In the genomic region with DNA sequence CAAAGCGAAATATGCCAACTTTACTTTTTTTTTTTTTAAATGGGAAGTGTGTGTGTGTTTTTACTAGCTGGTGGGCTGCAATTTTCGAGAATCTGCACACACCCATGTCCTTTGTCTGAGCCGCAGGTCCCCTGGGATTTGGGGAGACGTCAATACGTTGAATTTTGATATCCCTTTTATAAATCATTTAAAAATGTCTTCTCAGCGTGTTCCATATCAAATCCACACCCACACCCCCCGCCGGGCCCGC, we compare ENCODE assay signal across 8 cellular contexts. TPM values are rescaled to one million over a fixed set of nuclear protein-coding genes. Genes with fewer than 3 reads are reported as not detected.
DNase-seq lines count a peak whose midpoint lies in the region; ATAC-seq and TF ChIP-seq lines count a peak whose summit lies in the region.

No MANE protein-coding gene starts in this region.

- H3K9me3 ChIP-seq in HAP-1 (peaks cover 8% of the 10 kb centered on the region), iPS-20b (ENCODE audit: insufficient read depth, low read depth, low read length) (0 out of 2 replicates have a peak, but pooled peaks cover 3% of the 10 kb centered on the region), suprapubic skin (no peaks in the 10 kb centered on the region)

- H3K4me1 Mint-ChIP-seq in activated naive CD8-positive, alpha-beta T cell treated with anti-CD3 and anti-CD28 coated beads, Interleukin-2, amount 10 ng/mL, durations not matched to agents 7 days and 5 days, result peaks cover 21% of the 10 kb centered on the region

- no peak for ATAC-seq in activated naive CD8-positive, alpha-beta T cell treated with anti-CD3 and anti-CD28 coated beads, Interleukin-2, amount 10 ng/mL, durations not matched to agents 7 days and 5 days (ENCODE audit: low read depth)
- no peak for ATAC-seq in HG03196 (IDR thresholded peaks at IDR 0.05; ENCODE audit: unreplicated experiment)

- POLR2A ChIA-PET in activated naive CD8-positive, alpha-beta T cell treated with anti-CD3 and anti-CD28 coated beads, Interleukin-2, amount 10 ng/mL, durations not matched to agents 7 days and 5 days (lab: Charles Lee), result interaction anchor here (0.9 to 3.1 kb wide), 3 partner anchors 19 to 236 kb away, joined by 3 to 33 read pairs (median 9); partner anchors contain the start of gene LUC7L2

- peaks cover 2% of the 10 kb centered on the region for H3K27me3 Mint-ChIP-seq in activated naive CD8-positive, alpha-beta T cell treated with anti-CD3 and anti-CD28 coated beads, Interleukin-2, amount 10 ng/mL, durations not matched to agents 7 days and 5 days

- in situ Hi-C loops in HAP-1 (cut with MboI; ENCODE audit: low sequenced_read_pairs), result no loop called here

- WGBS in suprapubic skin, result under 1% methylated on average over 9 of the region's 9 CpGs

- H3K27ac Mint-ChIP-seq in activated naive CD8-positive, alpha-beta T cell treated with anti-CD3 and anti-CD28 coated beads, Interleukin-2, amount 10 ng/mL, durations not matched to agents 7 days and 5 days, result peak overlapping the region; percentile 99

- TF ChIP-seq POLR2A in suprapubic skin (IDR thresholded peaks at IDR 0.05), result no peak

- no peaks in the 10 kb centered on the region for H3K27me3 ChIP-seq in HAP-1 (ENCODE audit: low read depth)
- H3K27me3 ChIP-seq in iPS-20b (ENCODE audit: insufficient read depth, low read length), result no peaks in the 10 kb centered on the region
- no peaks in the 10 kb centered on the region for H3K27me3 ChIP-seq in suprapubic skin

- intact Hi-C loops in head of caudate nucleus (cut with DNase I), result loop anchor here (1.0 to 5.0 kb wide), 4 partner anchors 20 to 208 kb away; partner anchors contain the start of gene UBN2

- H3K4me3 Mint-ChIP-seq in activated naive CD8-positive, alpha-beta T cell treated with anti-CD3 and anti-CD28 coated beads, Interleukin-2, amount 10 ng/mL, durations not matched to agents 7 days and 5 days, result peak overlapping the region; percentile 90

- peak in 1 of 2 experiments; percentile 77 for DNase-seq in HAP-1 (ENCODE audit: low spot score in 2 of 2)
- no peak for DNase-seq in activated naive CD8-positive, alpha-beta T cell treated with anti-CD3 and anti-CD28 coated beads, Interleukin-2, amount 10 ng/mL, durations not matched to agents 7 days and 5 days
- peak; percentile 91 to 93 for DNase-seq in suprapubic skin (ENCODE audit: low spot score in 2 of 2)
- no peak for DNase-seq in SW 1271 (lab: John Stamatoyannopoulos, UW)
- DNase-seq in head of caudate nucleus, result no peak

- H3K36me3 ChIP-seq in HAP-1 (replicated peaks) (0 out of 2 replicates have a peak, but pooled peaks cover 2% of the 10 kb centered on the region), iPS-20b (ENCODE audit: insufficient read depth, low read depth, low read length) (peaks cover 10% of the 10 kb centered on the region), suprapubic skin (no peaks in the 10 kb centered on the region)

- H3K9me3 Mint-ChIP-seq in activated naive CD8-positive, alpha-beta T cell treated with anti-CD3 and anti-CD28 coated beads, Interleukin-2, amount 10 ng/mL, durations not matched to agents 7 days and 5 days, result peaks cover 7% of the 10 kb centered on the region

- H3K36me3 Mint-ChIP-seq in activated naive CD8-positive, alpha-beta T cell treated with anti-CD3 and anti-CD28 coated beads, Interleukin-2, amount 10 ng/mL, durations not matched to agents 7 days and 5 days, result peaks cover 9% of the 10 kb centered on the region

- TF ChIP-seq CTCF in 22Rv1 (IDR thresholded peaks at IDR 0.05) (no peak), suprapubic skin (IDR thresholded peaks at IDR 0.05) (no peak)

- H3K4me1 ChIP-seq in HAP-1, result peaks cover 7% of the 10 kb centered on the region; the same call in 1 of the 2 replicates
- no peaks in the 10 kb centered on the region for H3K4me1 ChIP-seq in iPS-20b (ENCODE audit: insufficient read depth, low read length)
- peaks cover 12% of the 10 kb centered on the region for H3K4me1 ChIP-seq in suprapubic skin

- peak overlapping the region; percentile 69 for H3K4me3 ChIP-seq in HAP-1
- peak overlapping the region; percentile 100 for H3K4me3 ChIP-seq in iPS-20b (ENCODE audit: low read length)
- peak overlapping the region; percentile 88 for H3K4me3 ChIP-seq in suprapubic skin

- H3K27ac ChIP-seq in 22Rv1 (peak overlapping the region; percentile 99), iPS-20b (ENCODE audit: low read length) (peak overlapping the region; percentile 100), suprapubic skin (peak overlapping the region; percentile 100)

- TF ChIP-seq EP300 in suprapubic skin (IDR thresholded peaks at IDR 0.05), result no peak

- peak overlapping the region; percentile 100 for H3K9ac ChIP-seq in iPS-20b (ENCODE audit: low read depth, low read length)

RNA-seq across cellular contexts. Expression of gene FMC1, which starts 0.4 kb away (rescaled TPM):
- 1 to 10 TPM; 7.5 to 8.0 TPM for total RNA-seq in activated naive CD8-positive, alpha-beta T cell treated with anti-CD3 and anti-CD28 coated beads, Interleukin-2, amount 10 ng/mL, durations not matched to agents 7 days and 5 days
- 10 to 100 TPM in 1 of 4 donors, 1 to 10 TPM in 3; 5.2 to 11.8 (median 7.8) TPM for total RNA-seq in suprapubic skin

RNA-seq across cellular contexts. Expression of gene LUC7L2, which starts 19.0 kb away (rescaled TPM):
- total RNA-seq in activated naive CD8-positive, alpha-beta T cell treated with anti-CD3 and anti-CD28 coated beads, Interleukin-2, amount 10 ng/mL, durations not matched to agents 7 days and 5 days, result 100 to 1,000 TPM; 138 TPM
- total RNA-seq in suprapubic skin, result 100 to 1,000 TPM in 1 of 4 donors, 10 to 100 TPM in 3; 39.7 to 115 (median 51.5) TPM

Comparison
In these comparisons a context has a peak if more than half of its experiments do, and no peak if none do; other contexts are left out.
1. DNase-seq: peak in suprapubic skin (2 of 2); none in activated naive CD8-positive, alpha-beta T cell treated with anti-CD3 and anti-CD28 coated beads, Interleukin-2, amount 10 ng/mL, durations not matched to agents 7 days and 5 days (single experiment), SW 1271 (0 of 2) and head of caudate nucleus (0 of 42).
2. Peak in every context shown above with its lines, with median percentiles within 50 percentile points of each other: H3K27ac ChIP-seq and H3K4me3 ChIP-seq.